ENCODE assay signal across 12 cellular contexts in genomic region chr3:16060945-16061344, GRCh38.
A peak's percentile ranks its signal among the peaks of the same experiment; 100 is the strongest.
DNase-seq lines count a peak whose midpoint lies in the region; ATAC-seq and TF ChIP-seq lines count a peak whose summit lies in the region.
"Had no signal": no experiment of that assay in that cellular context is flagged by ENCODE, and none has a peak within 500 bp of the region (broad histone marks: within the 10 kb centered on the region; RNA-seq: fewer than 3 reads in every experiment).

No MANE protein-coding gene starts in this region.

- H3K27me3 Mint-ChIP-seq in T-helper 2 cell treated with Interferon-gamma antibody and Interleukin-4, amounts not matched to agents 5 μg/mL and 100 μg/mL, for 36 hours (ENCODE audit: low read depth), result no peaks in the 10 kb centered on the region

- H3K27me3 ChIP-seq in foreskin keratinocyte (no peaks in the 10 kb centered on the region), osteoblast (ENCODE audit: insufficient read depth, low read length) (no peaks in the 10 kb centered on the region)
- H3K27me3 ChIP-seq: BE2C had no signal

- intact Hi-C loops in left colon (cut with DNase I, micrococcal nuclease), result no loop called here

- POLR2A ChIA-PET in AG04449 (lab: Yijun Ruan, JAX), result interaction anchor here (0.6 to 2.8 kb wide), 14 partner anchors 8 to 450 kb away, joined by 3 to 21 read pairs (median 6); partner anchors contain the start of gene GALNT15

- CTCF ChIA-PET in AG04449 (lab: Yijun Ruan, JAX), result interaction anchor here (1.4 to 9.6 kb wide), 5 partner anchors 12 to 245 kb away, joined by 4 to 144 read pairs (median 9); partner anchors contain the start of gene GALNT15

- peak; percentile 64 for ATAC-seq in foreskin keratinocyte
- ATAC-seq in left colon, result no peak
- ATAC-seq in HG03460 (IDR thresholded peaks at IDR 0.05; ENCODE audit: unreplicated experiment), result no peak

- no peaks in the 10 kb centered on the region for H3K9me3 Mint-ChIP-seq in T-helper 2 cell treated with Interferon-gamma antibody and Interleukin-4, amounts not matched to agents 5 μg/mL and 100 μg/mL, for 36 hours

- H3K36me3 Mint-ChIP-seq in T-helper 2 cell treated with Interferon-gamma antibody and Interleukin-4, amounts not matched to agents 5 μg/mL and 100 μg/mL, for 36 hours (ENCODE audit: low read depth), result no peaks in the 10 kb centered on the region

- H2AFZ ChIP-seq in osteoblast (ENCODE audit: low read length), result no peak overlapping the region

- H3K4me3 ChIP-seq in AG04449 (ENCODE audit: low read depth, low read length) (no peak overlapping the region), osteoblast (ENCODE audit: insufficient read depth, low read length) (peak overlapping the region; percentile 7)

- H3K4me2 ChIP-seq in osteoblast (ENCODE audit: insufficient read depth, low read length), result peak overlapping the region; percentile 71

- no peak overlapping the region for H3K27ac Mint-ChIP-seq in T-helper 2 cell treated with Interferon-gamma antibody and Interleukin-4, amounts not matched to agents 5 μg/mL and 100 μg/mL, for 36 hours

- no peaks in the 10 kb centered on the region for H3K79me2 ChIP-seq in osteoblast (ENCODE audit: insufficient read depth, low read length)

- no peaks in the 10 kb centered on the region for H3K36me3 ChIP-seq in osteoblast (ENCODE audit: insufficient read depth, low read length)
- H3K36me3 ChIP-seq: BE2C had no signal

- TF ChIP-seq CTCF in AG04449 (IDR thresholded peaks at IDR 0.05; ENCODE audit: insufficient read depth, low read length, missing control alignments) (no peak), foreskin keratinocyte (conservative IDR thresholded peaks at IDR 0.05) (no peak), osteoblast (IDR thresholded peaks at IDR 0.05; ENCODE audit: extremely low read depth, low read depth, low read length) (no peak)

- H3K4me3 Mint-ChIP-seq in T-helper 2 cell treated with Interferon-gamma antibody and Interleukin-4, amounts not matched to agents 5 μg/mL and 100 μg/mL, for 36 hours, result no peak overlapping the region

- DNase-seq in AG04449 (ENCODE audit: low read depth, low spot score) (peak; percentile 86), T1000 (lab: John Stamatoyannopoulos, UW) (peak; percentile 64), foreskin keratinocyte (peak in 1 of 2 donors; percentile 45), osteoblast (ENCODE audit: insufficient read length, low spot score, missing footprints) (peak; percentile 91), left colon (no peak)
- no peak for DNase-seq in stimulated activated naive CD4-positive, alpha-beta T cell (lab: John Stamatoyannopoulos, UW)
- no peak for DNase-seq in T-helper 2 cell treated with Interferon-gamma antibody and Interleukin-4, amounts not matched to agents 5 μg/mL and 100 μg/mL, for 36 hours (ENCODE audit: low spot score)
- DNase-seq: activated CD4-positive, alpha-beta T cell treated with anti-CD3 and anti-CD28 coated beads, Interleukin-2, amount 50 U/mL, for 1 hour; BE2C; NCI-H82 had no signal

- H3K4me1 ChIP-seq in foreskin keratinocyte, result peaks cover 28% of the 10 kb centered on the region
- H3K4me1 ChIP-seq in osteoblast (ENCODE audit: insufficient read depth, low read length), result peaks cover 50% of the 10 kb centered on the region
- H3K4me1 ChIP-seq: BE2C had no signal

- no peaks in the 10 kb centered on the region for H3K9me3 ChIP-seq in osteoblast (ENCODE audit: low read depth, low read length)
- H3K9me3 ChIP-seq: BE2C had no signal

- H3K27ac ChIP-seq in foreskin keratinocyte, result peak overlapping the region; percentile 84
- peak overlapping the region; percentile 99 for H3K27ac ChIP-seq in osteoblast (ENCODE audit: low read depth, low read length)
- H3K27ac ChIP-seq: HL-60 had no signal

- no peaks in the 10 kb centered on the region for H3K4me1 Mint-ChIP-seq in T-helper 2 cell treated with Interferon-gamma antibody and Interleukin-4, amounts not matched to agents 5 μg/mL and 100 μg/mL, for 36 hours (ENCODE audit: low read depth)

- no peaks in the 10 kb centered on the region for H4K20me1 ChIP-seq in osteoblast (ENCODE audit: insufficient read depth, low read length)

Comparison
In these comparisons a context has a peak if more than half of its experiments do, and no peak if none do; other contexts are left out.
1. DNase-seq: peak in AG04449 (single experiment), T1000 (single experiment) and osteoblast (single experiment); none in stimulated activated naive CD4-positive, alpha-beta T cell (0 of 6), left colon (0 of 2) and T-helper 2 cell treated with Interferon-gamma antibody and Interleukin-4, amounts not matched to agents 5 μg/mL and 100 μg/mL, for 36 hours (single experiment).